ENCODE assay signal across 1 cellular context in genomic region chr13:66624302-66624701, GRCh38.
TF ChIP-seq lines count a peak whose summit lies in the region.

No MANE protein-coding gene starts in this region.

TF ChIP-seq in A549, 52 proteins besides CTCF, POLR2A, EP300 and RAD21 (continued from another document):
- TF ChIP-seq ELK1 (IDR thresholded peaks at IDR 0.05; ENCODE audit: low read depth, low read length) (no peak), ESRRA (IDR thresholded peaks at IDR 0.05; ENCODE audit: borderline replicate concordance, low read length) (no peak), HMGXB4 (CRISPR knock-in tag; IDR thresholded peaks at IDR 0.05; ENCODE audit: borderline replicate concordance) (no peak), KDM1A (IDR thresholded peaks at IDR 0.05; ENCODE audit: low read depth) (no peak), CHD4 (IDR thresholded peaks at IDR 0.05; ENCODE audit: borderline replicate concordance) (no peak), JUN (IDR thresholded peaks at IDR 0.05) (no peak), HOXB5 (CRISPR knock-in tag; IDR thresholded peaks at IDR 0.05) (no peak), HOXA7 (CRISPR knock-in tag; IDR thresholded peaks at IDR 0.05) (no peak), ZC3H11A (IDR thresholded peaks at IDR 0.05) (no peak)
- TF ChIP-seq, protein P1, sequence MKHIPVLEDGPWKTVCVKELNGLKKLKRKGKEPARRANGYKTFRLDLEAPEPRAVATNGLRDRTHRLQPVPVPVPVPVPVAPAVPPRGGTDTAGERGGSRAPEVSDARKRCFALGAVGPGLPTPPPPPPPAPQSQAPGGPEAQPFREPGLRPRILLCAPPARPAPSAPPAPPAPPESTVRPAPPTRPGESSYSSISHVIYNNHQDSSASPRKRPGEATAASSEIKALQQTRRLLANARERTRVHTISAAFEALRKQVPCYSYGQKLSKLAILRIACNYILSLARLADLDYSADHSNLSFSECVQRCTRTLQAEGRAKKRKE (CRISPR knock-in tag; IDR thresholded peaks at IDR 0.05; ENCODE audit: low read depth), result no peak
